Comparison of ENCODE assay signal across 8 cellular contexts in genomic region chr11:31847761-31848160, GRCh38. TPM values are rescaled to one million over a fixed set of nuclear protein-coding genes. Genes with fewer than 3 reads are reported as not detected.
"Had no signal": no experiment of that assay in that cellular context is flagged by ENCODE, and none has a peak within 500 bp of the region (broad histone marks: within the 10 kb centered on the region; RNA-seq: fewer than 3 reads in every experiment).

No MANE protein-coding gene starts in this region.

- H3K27ac ChIP-seq: GM23248 had no signal

- DNase-seq: GM23248, GOT3, HFFc6, IMR-90, KG1 had no signal

- H3K4me1 ChIP-seq: HAP-1 had no signal

- H3K4me3 ChIP-seq: GM23248, HAP-1, K562 had no signal

- H2AFZ ChIP-seq: GM23248 had no signal

- H3K9me3 Mint-ChIP-seq: HFFc6 had no signal

- H3K27ac Mint-ChIP-seq: HFFc6 had no signal

- H3K36me3 ChIP-seq: HAP-1 had no signal

- H3K4me3 Mint-ChIP-seq: HFFc6 had no signal

- H3K9me3 ChIP-seq: HAP-1 had no signal

- H3K9ac ChIP-seq: GM23248 had no signal

RNA-seq across cellular contexts. Expression of gene PAX6, which starts 36.6 kb away (rescaled TPM):
- total RNA-seq: GM23248, HT-29, IMR-90 had no signal
- polyA plus RNA-seq: IMR-90 had no signal
